ENCODE assay signal across 10 cellular contexts in the genomic region with DNA sequence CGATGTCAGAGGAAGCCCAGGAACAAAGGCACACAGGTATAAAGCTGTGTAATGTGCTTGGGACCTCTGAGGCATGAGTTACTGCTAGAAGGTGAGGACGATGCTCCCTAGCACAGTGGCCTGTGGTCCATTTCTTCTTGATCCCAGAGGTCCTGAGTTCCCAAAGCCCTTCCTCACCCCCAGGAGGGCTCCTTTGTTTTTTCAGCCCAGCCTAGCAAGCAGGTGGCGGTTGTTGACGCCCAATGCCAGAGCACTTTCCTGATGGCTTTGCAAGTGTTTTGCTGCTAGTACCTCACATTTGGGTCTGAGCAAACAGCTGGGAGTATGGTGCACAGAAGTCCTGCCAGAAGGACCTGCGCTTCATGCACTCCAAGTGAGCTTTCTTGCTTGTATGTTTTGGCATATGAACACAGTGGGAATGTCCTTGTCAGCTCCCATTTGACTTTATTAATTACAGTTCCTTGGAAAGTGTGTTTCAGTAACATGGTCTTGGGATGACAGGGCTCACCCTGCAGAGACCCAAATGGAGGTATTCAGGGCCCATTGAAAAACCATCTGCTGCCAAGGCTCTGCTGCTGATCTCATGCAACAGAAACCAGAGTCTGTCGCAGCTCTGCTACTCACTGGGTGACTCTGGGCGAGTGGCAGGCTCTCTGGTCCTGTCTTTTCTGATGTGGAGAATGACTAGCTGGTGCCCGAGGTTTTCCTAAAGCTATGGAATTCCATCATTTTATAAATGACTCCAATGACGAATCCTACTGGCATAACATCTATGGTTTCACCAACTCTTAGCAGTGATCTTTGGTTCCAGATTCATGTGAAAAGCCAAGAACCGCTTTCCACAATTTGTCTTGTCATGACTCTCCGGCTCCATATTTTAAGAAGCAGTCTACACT.
DNase-seq lines count a peak whose midpoint lies in the region; ATAC-seq and TF ChIP-seq lines count a peak whose summit lies in the region.
"Had no signal": no experiment of that assay in that cellular context is flagged by ENCODE, and none has a peak within 500 bp of the region (broad histone marks: within the 10 kb centered on the region; RNA-seq: fewer than 3 reads in every experiment).

No MANE protein-coding gene starts in this region.

- peaks cover 31% of the 10 kb centered on the region for H3K4me1 ChIP-seq in PC-9 (replicated peaks; ENCODE audit: insufficient read depth)
- H3K4me1 ChIP-seq in esophagus squamous epithelium = peaks cover 25 to 73% (median 37%) of the 10 kb centered on the region in 3 donors

- peaks cover 53% of the 10 kb centered on the region for H3K36me3 Mint-ChIP-seq in activated CD4-positive, alpha-beta T cell treated with anti-CD3 and anti-CD28 coated beads for 36 hours (ENCODE audit: low read depth)
- H3K36me3 Mint-ChIP-seq in stimulated activated naive B cell treated with anti-CD40 and anti-IgM and Interleukin-4, amounts not matched to agents 10 μg/mL and 1 μg/mL and 100 μg/mL, for 72 hours = peaks cover 49 to 68% of the 10 kb centered on the region in 2 donors

- no peak for TF ChIP-seq POLR2A in esophagus squamous epithelium (IDR thresholded peaks at IDR 0.05)
- no peak for TF ChIP-seq POLR2A in GM18505 (IDR thresholded peaks at IDR 0.05; ENCODE audit: borderline replicate concordance, extremely low read depth, insufficient read depth, insufficient read length)

- H3K27me3 ChIP-seq in PC-9 (ENCODE audit: insufficient read depth, low read depth) (no peaks in the 10 kb centered on the region), esophagus squamous epithelium (no peaks in the 10 kb centered on the region)

- H3K36me3 ChIP-seq in PC-9 (ENCODE audit: low read depth) = no peaks in the 10 kb centered on the region
- no peaks in the 10 kb centered on the region for H3K36me3 ChIP-seq in esophagus squamous epithelium

- no peaks in the 10 kb centered on the region for H3K27me3 Mint-ChIP-seq in activated CD4-positive, alpha-beta T cell treated with anti-CD3 and anti-CD28 coated beads for 36 hours
- no peaks in the 10 kb centered on the region for H3K27me3 Mint-ChIP-seq in stimulated activated naive B cell treated with anti-CD40 and anti-IgM and Interleukin-4, amounts not matched to agents 10 μg/mL and 1 μg/mL and 100 μg/mL, for 72 hours

- DNase-seq in activated CD4-positive, alpha-beta T cell treated with anti-CD3 and anti-CD28 coated beads for 36 hours = peak; percentile 52
- no peak for DNase-seq in activated CD4-positive, alpha-beta T cell treated with anti-CD3 and anti-CD28 coated beads for 4 hours
- DNase-seq in PC-9 (no peak), esophagus squamous epithelium (lab: John Stamatoyannopoulos, UW) (no peak), AG08396 (ENCODE audit: low spot score) (no peak)
- DNase-seq in stimulated activated naive B cell treated with anti-CD40 and anti-IgM and Interleukin-4, amounts not matched to agents 10 μg/mL and 1 μg/mL and 100 μg/mL, for 72 hours = no peak
- DNase-seq: caudate nucleus, NCI-H1105 had no signal

- H3K9me3 Mint-ChIP-seq in activated CD4-positive, alpha-beta T cell treated with anti-CD3 and anti-CD28 coated beads for 36 hours (ENCODE audit: low read depth) = no peaks in the 10 kb centered on the region
- H3K9me3 Mint-ChIP-seq in stimulated activated naive B cell treated with anti-CD40 and anti-IgM and Interleukin-4, amounts not matched to agents 10 μg/mL and 1 μg/mL and 100 μg/mL, for 72 hours = no peaks in the 10 kb centered on the region

- no peaks in the 10 kb centered on the region for H3K79me2 ChIP-seq in PC-9 (ENCODE audit: low read depth)

- H3K4me3 Mint-ChIP-seq in activated CD4-positive, alpha-beta T cell treated with anti-CD3 and anti-CD28 coated beads for 36 hours = no peak overlapping the region
- H3K4me3 Mint-ChIP-seq in stimulated activated naive B cell treated with anti-CD40 and anti-IgM and Interleukin-4, amounts not matched to agents 10 μg/mL and 1 μg/mL and 100 μg/mL, for 72 hours = peak overlapping the region; percentile 11 to 30

- TF ChIP-seq CTCF in PC-9 (conservative IDR thresholded peaks at IDR 0.05) (no peak), esophagus squamous epithelium (IDR thresholded peaks at IDR 0.05) (no peak)

- H3F3A ChIP-seq in PC-9 (ENCODE audit: insufficient read depth, low read depth) = 0 out of 2 replicates have a peak, but pooled peaks cover 4% of the 10 kb centered on the region

- H3K4me3 ChIP-seq in PC-9 (no peak overlapping the region; the same call in 1 of the 2 replicates), esophagus squamous epithelium (peak overlapping the region in 1 of 4 donors; percentile 29)

- H4K20me1 ChIP-seq in PC-9 (ENCODE audit: insufficient read depth) = no peaks in the 10 kb centered on the region

- peak overlapping the region; percentile 59 for H3K4me2 ChIP-seq in PC-9

- peaks cover 86% of the 10 kb centered on the region for H3K4me1 Mint-ChIP-seq in activated CD4-positive, alpha-beta T cell treated with anti-CD3 and anti-CD28 coated beads for 36 hours
- peaks cover 49 to 90% of the 10 kb centered on the region in 2 donors for H3K4me1 Mint-ChIP-seq in stimulated activated naive B cell treated with anti-CD40 and anti-IgM and Interleukin-4, amounts not matched to agents 10 μg/mL and 1 μg/mL and 100 μg/mL, for 72 hours

- no peaks in the 10 kb centered on the region for H3K9me2 ChIP-seq in PC-9 (ENCODE audit: insufficient read depth)

- ATAC-seq in activated CD4-positive, alpha-beta T cell treated with anti-CD3 and anti-CD28 coated beads for 36 hours = peak; percentile 63
- no peak for ATAC-seq in stimulated activated naive B cell treated with anti-CD40 and anti-IgM and Interleukin-4, amounts not matched to agents 10 μg/mL and 1 μg/mL and 100 μg/mL, for 72 hours (replicated peaks)
- no peak for ATAC-seq in GM19023 (IDR thresholded peaks at IDR 0.05; ENCODE audit: unreplicated experiment)
- no peak for ATAC-seq in GM18505 (IDR thresholded peaks at IDR 0.05; ENCODE audit: unreplicated experiment)

- BruUV-seq in PC-9 (replicated peaks; lab: Mats Ljungman, UMichigan) = no TSS peak

- CTCF ChIA-PET in activated CD4-positive, alpha-beta T cell treated with anti-CD3 and anti-CD28 coated beads for 36 hours (lab: Charles Lee) = interaction anchor here (0.6 to 6.4 kb wide), 8 partner anchors 10 to 286 kb away, joined by 3 to 113 read pairs (median 14); no protein-coding TSS in a partner anchor
- CTCF ChIA-PET in PC-9 (lab: Charles Lee) = interaction anchor here (0.5 kb wide), 1 partner anchor 24 kb away, joined by 3 read pairs; no protein-coding TSS in a partner anchor

- intact Hi-C loops in activated CD4-positive, alpha-beta T cell treated with anti-CD3 and anti-CD28 coated beads for 36 hours (cut with DNase I, micrococcal nuclease) = loop anchor here in 1 of 2 experiments (5.0 kb wide), 1 partner anchor 391 kb away; no protein-coding TSS in a partner anchor
- intact Hi-C loops in PC-9 (cut with micrococcal nuclease; ENCODE audit: unreplicated experiment) (loop anchor here (1.0 to 10.0 kb wide), 9 partner anchors 41 to 1121 kb away; a partner anchor contains a TSS), esophagus squamous epithelium (cut with DNase I) (loop anchor here (5.0 kb wide), 1 partner anchor 139 kb away; no protein-coding TSS in a partner anchor)

- POLR2A ChIA-PET in activated CD4-positive, alpha-beta T cell treated with anti-CD3 and anti-CD28 coated beads for 36 hours (lab: Charles Lee) = interaction anchor here (0.8 kb wide), 1 partner anchor 10 kb away, joined by 5 read pairs; no protein-coding TSS in a partner anchor
- POLR2A ChIA-PET in PC-9 (lab: Charles Lee; ENCODE audit: unreplicated experiment) = interaction anchor here (0.5 to 0.7 kb wide), 2 partner anchors 348 to 1202 kb away, joined by 4 to 10 read pairs; no protein-coding TSS in a partner anchor

- WGBS in esophagus squamous epithelium, 2 donors = 55 to 65% methylated on average over 10 to 11 of the region's 11 CpGs

- H3K27ac ChIP-seq in PC-9 = peak overlapping the region; percentile 57
- peak overlapping the region; percentile 75 to 87 (median 82) for H3K27ac ChIP-seq in esophagus squamous epithelium

- H2AFZ ChIP-seq in PC-9 = no peak overlapping the region

- H3K9me3 ChIP-seq in PC-9 (ENCODE audit: insufficient read depth, low read depth) (no peaks in the 10 kb centered on the region), esophagus squamous epithelium (no peaks in the 10 kb centered on the region)

- peak overlapping the region; percentile 89 for H3K27ac Mint-ChIP-seq in activated CD4-positive, alpha-beta T cell treated with anti-CD3 and anti-CD28 coated beads for 36 hours
- peak overlapping the region; percentile 94 for H3K27ac Mint-ChIP-seq in stimulated activated naive B cell treated with anti-CD40 and anti-IgM and Interleukin-4, amounts not matched to agents 10 μg/mL and 1 μg/mL and 100 μg/mL, for 72 hours
